ENCODE assay signal across 14 cellular contexts in the genomic region with DNA sequence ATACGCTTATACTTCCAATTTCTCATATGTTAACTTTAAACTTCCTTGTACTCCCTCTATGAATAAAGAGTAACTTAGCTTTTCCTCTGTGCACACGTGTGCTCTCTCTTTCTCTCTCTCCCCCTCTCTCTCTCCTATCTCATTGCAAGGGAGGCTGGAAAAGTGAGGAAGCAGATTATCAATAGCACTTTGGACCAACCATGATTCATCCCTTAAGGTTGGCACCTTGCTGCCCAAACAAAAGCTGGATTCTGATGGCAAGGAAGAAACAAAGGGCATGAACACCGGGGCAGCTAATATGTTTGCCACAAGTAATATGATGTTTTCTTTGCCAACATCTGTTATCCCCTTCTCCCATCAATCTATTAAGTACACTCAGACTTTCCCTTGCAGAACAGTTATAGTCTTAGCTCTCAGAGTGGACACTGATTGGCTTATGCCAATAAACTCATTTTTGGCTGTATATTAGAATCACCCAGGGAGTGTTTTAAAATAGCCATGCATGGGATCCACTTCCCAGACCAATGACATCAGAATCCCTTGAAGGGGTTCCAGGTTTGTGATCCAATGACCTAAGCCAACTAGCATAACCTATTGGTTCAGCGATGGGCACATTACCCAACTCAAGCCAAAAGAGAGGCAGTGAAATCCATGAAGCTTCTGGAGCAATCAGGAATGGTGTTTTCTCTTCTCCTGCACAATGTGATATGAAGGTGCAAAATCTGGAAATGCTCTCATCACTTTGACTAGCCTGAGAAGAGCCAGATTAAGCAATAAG.
DNase-seq lines count a peak whose midpoint lies in the region; ATAC-seq and TF ChIP-seq lines count a peak whose summit lies in the region.
"Had no signal": no experiment of that assay in that cellular context is flagged by ENCODE, and none has a peak within 500 bp of the region (broad histone marks: within the 10 kb centered on the region; RNA-seq: fewer than 3 reads in every experiment).

No MANE protein-coding gene starts in this region.

- H3K4me1 Mint-ChIP-seq in activated T-helper 17 cell treated with anti-CD3 and anti-CD28 coated beads, Interleukin-2, amount 50 U/mL, for 72 hours, result peaks cover 9% of the 10 kb centered on the region
- H3K4me1 Mint-ChIP-seq: CD8-positive, alpha-beta memory T cell had no signal

- H3K4me1 ChIP-seq in upper lobe of left lung, result no peaks in the 10 kb centered on the region
- H3K4me1 ChIP-seq: A549 had no signal

- no peak overlapping the region for H3K4me3 ChIP-seq in upper lobe of left lung
- H3K4me3 ChIP-seq: A549, GM23248 had no signal

- no peak overlapping the region for H3K27ac ChIP-seq in upper lobe of left lung
- H3K27ac ChIP-seq: A549, C4-2B, GM23248 had no signal

- TF ChIP-seq CTCF in upper lobe of left lung (IDR thresholded peaks at IDR 0.05), result no peak

- H3K9me3 Mint-ChIP-seq in activated T-helper 17 cell treated with anti-CD3 and anti-CD28 coated beads, Interleukin-2, amount 50 U/mL, for 72 hours, result no peaks in the 10 kb centered on the region
- H3K9me3 Mint-ChIP-seq: CD8-positive, alpha-beta memory T cell had no signal

- no peak for TF ChIP-seq POLR2A in upper lobe of left lung (IDR thresholded peaks at IDR 0.05)

- WGBS in upper lobe of left lung, 2 donors, result 83 to 84% methylated on average over 4 of the region's 4 CpGs

- TF ChIP-seq EP300 in upper lobe of left lung (IDR thresholded peaks at IDR 0.05), result no peak

- H3K27ac Mint-ChIP-seq in activated T-helper 17 cell treated with anti-CD3 and anti-CD28 coated beads, Interleukin-2, amount 50 U/mL, for 72 hours, result peak overlapping the region; percentile 18

- H3K36me3 ChIP-seq in upper lobe of left lung, result no peaks in the 10 kb centered on the region
- H3K36me3 ChIP-seq: BE2C had no signal

- H3K9me3 ChIP-seq in upper lobe of left lung, result no peaks in the 10 kb centered on the region
- H3K9me3 ChIP-seq: A549, BE2C, Caco-2 had no signal

- H3K27me3 ChIP-seq in upper lobe of left lung, result no peaks in the 10 kb centered on the region
- H3K27me3 ChIP-seq: BE2C had no signal

- H3K4me3 Mint-ChIP-seq in activated T-helper 17 cell treated with anti-CD3 and anti-CD28 coated beads, Interleukin-2, amount 50 U/mL, for 72 hours, result no peak overlapping the region
- H3K4me3 Mint-ChIP-seq: CD8-positive, alpha-beta memory T cell had no signal

- no peak for ATAC-seq in activated T-helper 17 cell treated with anti-CD3 and anti-CD28 coated beads, Interleukin-2, amount 50 U/mL, for 72 hours (replicated peaks)
- peak; percentile 47 for ATAC-seq in left lobe of liver
- no peak for ATAC-seq in upper lobe of left lung (ENCODE audit: low FRiP score in 2 of 2)
- ATAC-seq: A549, HCT116 had no signal

- no peaks in the 10 kb centered on the region for H3K27me3 Mint-ChIP-seq in activated T-helper 17 cell treated with anti-CD3 and anti-CD28 coated beads, Interleukin-2, amount 50 U/mL, for 72 hours
- H3K27me3 Mint-ChIP-seq: CD8-positive, alpha-beta memory T cell had no signal

- no peaks in the 10 kb centered on the region for H3K36me3 Mint-ChIP-seq in activated T-helper 17 cell treated with anti-CD3 and anti-CD28 coated beads, Interleukin-2, amount 50 U/mL, for 72 hours (ENCODE audit: low read depth)

- DNase-seq in left lobe of liver (ENCODE audit: low spot score) (no peak), mucosa of gallbladder (ENCODE audit: low spot score) (peak; percentile 51), upper lobe of left lung (no peak), foreskin melanocyte (no peak)
- no peak for DNase-seq in stimulated activated naive CD4-positive, alpha-beta T cell (lab: John Stamatoyannopoulos, UW)
- DNase-seq: BE2C; Caco-2; CD8-positive, alpha-beta memory T cell; GF-D8; GM23248 had no signal
